1 cellular context compared by ENCODE assay signal in genomic region chr17:66829386-66829864, GRCh38.
TF ChIP-seq lines count a peak whose summit lies in the region.

No MANE protein-coding gene starts in this region.

TF ChIP-seq in HepG2, 621 proteins besides CTCF, POLR2A, EP300 and RAD21 (continued from another document and continues in another):
- TF ChIP-seq SOX5 (CRISPR knock-in tag; IDR thresholded peaks at IDR 0.05; ENCODE audit: borderline replicate concordance) (no peak), DMTF1 (CRISPR knock-in tag; IDR thresholded peaks at IDR 0.05) (no peak), ZFYVE20 (CRISPR knock-in tag; IDR thresholded peaks at IDR 0.05; ENCODE audit: borderline replicate concordance, low read depth) (no peak), ZNF232 (CRISPR knock-in tag; IDR thresholded peaks at IDR 0.05; ENCODE audit: borderline replicate concordance) (peak; percentile 80; the same call in 1 of the 2 replicates), ARNT (IDR thresholded peaks at IDR 0.05) (no peak), MAFF (IDR thresholded peaks at IDR 0.05; ENCODE audit: low read depth, low read length) (no peak), SP5 (CRISPR knock-in tag; IDR thresholded peaks at IDR 0.05; ENCODE audit: borderline replicate concordance, low read depth) (no peak), ZNF597 (CRISPR knock-in tag; IDR thresholded peaks at IDR 0.05) (no peak), ETV5 (CRISPR knock-in tag; IDR thresholded peaks at IDR 0.05; ENCODE audit: borderline replicate concordance) (peak; percentile 22; the same call in 1 of the 2 replicates), FOXK1 (CRISPR knock-in tag; IDR thresholded peaks at IDR 0.05; ENCODE audit: borderline replicate concordance, low read depth) (peak; percentile 41; the same call in 1 of the 2 replicates), SAP130 (CRISPR knock-in tag; IDR thresholded peaks at IDR 0.05; ENCODE audit: low read depth) (peak; percentile 38; the same call in 1 of the 2 replicates), ZSCAN29 (CRISPR knock-in tag; conservative IDR thresholded peaks at IDR 0.05) (no peak), ZNF337 (CRISPR knock-in tag; IDR thresholded peaks at IDR 0.05; ENCODE audit: borderline replicate concordance, low read depth) (no peak), ZBTB43 (CRISPR knock-in tag; conservative IDR thresholded peaks at IDR 0.05) (0 out of 2 replicates have a peak, but pooled peaks have one; percentile 28), REL (CRISPR knock-in tag; conservative IDR thresholded peaks at IDR 0.05) (no peak), MAFG (CRISPR knock-in tag; IDR thresholded peaks at IDR 0.05) (no peak), HIVEP1 (CRISPR knock-in tag; IDR thresholded peaks at IDR 0.05) (no peak), ZFP62 (CRISPR knock-in tag; IDR thresholded peaks at IDR 0.05) (no peak), CENPBD1 (CRISPR knock-in tag; IDR thresholded peaks at IDR 0.05; ENCODE audit: borderline replicate concordance, low read depth) (no peak), TARDBP (CRISPR knock-in tag; IDR thresholded peaks at IDR 0.05) (no peak), KLF6 (CRISPR knock-in tag; IDR thresholded peaks at IDR 0.05) (no peak), ZNF580 (CRISPR knock-in tag; IDR thresholded peaks at IDR 0.05; ENCODE audit: borderline replicate concordance, low read depth) (no peak), NFAT5 (CRISPR knock-in tag; IDR thresholded peaks at IDR 0.05) (no peak), HMGXB4 (CRISPR knock-in tag; IDR thresholded peaks at IDR 0.05; ENCODE audit: borderline replicate concordance in 1 of 2, low read depth in 1 of 2) (no peak), KLF12 (CRISPR knock-in tag; IDR thresholded peaks at IDR 0.05; ENCODE audit: borderline replicate concordance) (0 out of 2 replicates have a peak, but pooled peaks have one; percentile 52), HNF4G (IDR thresholded peaks at IDR 0.05; ENCODE audit: borderline replicate concordance, low read depth, low read length) (no peak), HNF4G (CRISPR knock-in tag; IDR thresholded peaks at IDR 0.05; ENCODE audit: borderline replicate concordance, low read depth) (no peak), GABPA (IDR thresholded peaks at IDR 0.05; ENCODE audit: low read depth, low read length) (no peak), GABPA (CRISPR knock-in tag; IDR thresholded peaks at IDR 0.05; ENCODE audit: low read depth) (no peak), ZBTB26 (CRISPR knock-in tag; IDR thresholded peaks at IDR 0.05; ENCODE audit: borderline replicate concordance) (peak; percentile 76; the same call in 1 of the 2 replicates), SATB2 (CRISPR knock-in tag; IDR thresholded peaks at IDR 0.05) (no peak), ATF1 (CRISPR knock-in tag; IDR thresholded peaks at IDR 0.05) (no peak), HOXD1 (CRISPR knock-in tag; IDR thresholded peaks at IDR 0.05) (0 out of 2 replicates have a peak, but pooled peaks have one; percentile 31), ZSCAN5A (CRISPR knock-in tag; IDR thresholded peaks at IDR 0.05; ENCODE audit: borderline replicate concordance) (no peak), ZNF138 (CRISPR knock-in tag; IDR thresholded peaks at IDR 0.05; ENCODE audit: low read depth) (no peak), NFIB (CRISPR knock-in tag; IDR thresholded peaks at IDR 0.05; ENCODE audit: borderline replicate concordance) (no peak), SPEN (CRISPR knock-in tag; IDR thresholded peaks at IDR 0.05; ENCODE audit: low read depth) (no peak), RBM22 (optimal IDR thresholded peaks at IDR 0.05; ENCODE audit: low read length) (no peak), RBAK (CRISPR knock-in tag; IDR thresholded peaks at IDR 0.05) (no peak), MXI1 (IDR thresholded peaks at IDR 0.05; ENCODE audit: borderline replicate concordance, low read depth, low read length) (no peak), ZSCAN22 (CRISPR knock-in tag; IDR thresholded peaks at IDR 0.05) (no peak), ZNF17 (CRISPR knock-in tag; IDR thresholded peaks at IDR 0.05) (no peak), CREB3 (CRISPR knock-in tag; IDR thresholded peaks at IDR 0.05) (no peak; the same call in 1 of the 2 replicates), ZNF546 (CRISPR knock-in tag; conservative IDR thresholded peaks at IDR 0.05) (no peak), RBM39 (IDR thresholded peaks at IDR 0.05; ENCODE audit: low read depth, low read length, poor library complexity, severe bottlenecking) (no peak), ZBTB46 (CRISPR knock-in tag; IDR thresholded peaks at IDR 0.05; ENCODE audit: borderline replicate concordance) (no peak), TAF15 (IDR thresholded peaks at IDR 0.05; ENCODE audit: low read depth, low read length, poor library complexity, severe bottlenecking) (no peak), TAF1 (CRISPR knock-in tag; IDR thresholded peaks at IDR 0.05) (no peak), PLRG1 (conservative IDR thresholded peaks at IDR 0.05) (no peak)
